In the genomic region with DNA sequence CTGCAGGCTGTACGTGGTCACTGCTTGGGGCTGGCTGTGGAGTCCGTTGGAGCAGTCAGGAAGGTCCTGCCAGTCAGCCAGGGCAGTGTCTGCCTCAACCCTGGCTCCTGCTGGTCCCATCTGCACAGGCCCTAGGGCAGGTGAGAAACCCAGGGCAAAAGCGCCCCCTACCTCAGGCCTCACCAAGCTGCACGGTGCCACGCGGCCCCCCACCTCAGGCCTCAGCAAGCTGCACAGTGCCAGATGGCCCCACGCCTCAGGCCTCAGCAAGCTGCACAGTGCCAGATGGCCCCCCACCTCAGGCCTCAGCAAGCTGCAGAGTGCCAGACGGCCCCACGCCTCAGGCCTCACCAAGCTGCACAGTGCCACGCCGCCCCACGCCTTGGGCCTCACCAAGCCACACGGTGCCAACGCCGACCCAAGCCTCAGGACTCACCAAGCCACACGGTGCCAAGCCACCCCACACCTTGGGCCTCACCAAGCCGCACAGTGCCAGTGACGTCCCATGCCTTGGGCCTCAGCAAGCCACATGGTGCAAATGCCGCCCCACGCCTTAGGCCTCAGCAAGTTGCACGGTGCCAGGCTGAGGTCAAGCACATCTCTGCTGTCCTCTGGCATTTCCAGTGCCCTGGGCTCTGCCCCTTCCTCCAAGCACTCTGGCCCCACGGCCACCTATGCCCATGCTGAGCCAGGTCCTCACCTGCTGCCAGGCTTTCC, we compare ENCODE assay signal across 8 cellular contexts. TPM values are rescaled to one million over a fixed set of nuclear protein-coding genes. Genes with fewer than 3 reads are reported as not detected.
DNase-seq lines count a peak whose midpoint lies in the region; ATAC-seq and TF ChIP-seq lines count a peak whose summit lies in the region.

No MANE protein-coding gene starts in this region.

- H3K27ac Mint-ChIP-seq in H9 (no peak overlapping the region; a peak in 1 of 7 replicates), T-helper 17 cell (peak overlapping the region; percentile 93), endodermal cell (no peak overlapping the region)

- H2AK5ac ChIP-seq in H9 (ENCODE audit: insufficient read length, low read length), result no peak overlapping the region

- DNase-seq in ACHN, result peak; percentile 7
- peak; percentile 65 for DNase-seq in H9
- DNase-seq in T-helper 17 cell, result no peak
- peak; percentile 77 for DNase-seq in endodermal cell
- DNase-seq in NCI-H146 treated with DMSO at 0.1 percent for 48 hours (lab: John Stamatoyannopoulos, UW; ENCODE audit: unreplicated experiment), result no peak
- DNase-seq in MV-4-11 (lab: John Stamatoyannopoulos, UW), result no peak
- no peak for DNase-seq in posterior vena cava (ENCODE audit: low spot score)
- no peak for DNase-seq in hypothalamus (lab: John Stamatoyannopoulos, UW)

- no peak overlapping the region for H2BK15ac ChIP-seq in H9 (ENCODE audit: low read depth, low read length)

- H3K23ac ChIP-seq in H9 (ENCODE audit: insufficient read length, low read depth, low read length), result no peak overlapping the region

- H3K4me3 ChIP-seq in endodermal cell (ENCODE audit: low read length), result no peak overlapping the region

- in situ Hi-C loops in ACHN (cut with HindIII; ENCODE audit: low pct_ligation_motif_present, low pct_unique_long_range_greater_than_20kb, low sequenced_read_pairs), result no loop called here

- H3K9me3 Mint-ChIP-seq in H9 (no peaks in the 10 kb centered on the region), endodermal cell (no peaks in the 10 kb centered on the region)

- H3K4me1 Mint-ChIP-seq in H9, result peaks cover 2 to 3% of the 10 kb centered on the region in 2 experiments; a peak in 2 of 4 replicates
- H3K4me1 Mint-ChIP-seq in T-helper 17 cell, result peaks cover 57% of the 10 kb centered on the region
- no peaks in the 10 kb centered on the region for H3K4me1 Mint-ChIP-seq in endodermal cell

- no peaks in the 10 kb centered on the region for H3K9me3 ChIP-seq in H9 (ENCODE audit: control insufficient read depth, low read depth, low read length)
- no peaks in the 10 kb centered on the region for H3K9me3 ChIP-seq in T-helper 17 cell (ENCODE audit: control insufficient read depth, low read length, poor library complexity, severe bottlenecking)
- H3K9me3 ChIP-seq in endodermal cell (ENCODE audit: control insufficient read depth, low read length), result no peaks in the 10 kb centered on the region

- no CpG with 5 or more reads among the region's 22 CpGs for WGBS in H9 (ENCODE audit: extremely low coverage, insufficient read length, low lambda C conversion rate)
- 92 to 98% methylated on average over 8 to 22 of the region's 22 CpGs for WGBS in endodermal cell (ENCODE audit: insufficient coverage in 1 of 2, insufficient read length in 1 of 2), 2 experiments

- no peak overlapping the region for H2BK5ac ChIP-seq in H9 (ENCODE audit: insufficient read length, low read length)

- H3K36me3 ChIP-seq in endodermal cell (ENCODE audit: control insufficient read depth, insufficient read depth, low read length), result no peaks in the 10 kb centered on the region

- no peak overlapping the region for H3K56ac ChIP-seq in H9 (ENCODE audit: insufficient read length, low read depth, low read length)

- H3K27ac ChIP-seq in H9 (ENCODE audit: insufficient read length, low read depth, low read length), result no peak overlapping the region
- H3K27ac ChIP-seq in endodermal cell (ENCODE audit: low read depth, low read length), result no peak overlapping the region

- H3K4me1 ChIP-seq in H9 (ENCODE audit: insufficient read depth, low read length) (no peaks in the 10 kb centered on the region), endodermal cell (ENCODE audit: control insufficient read depth, insufficient read depth, low read length) (no peaks in the 10 kb centered on the region)

- H4K91ac ChIP-seq in H9 (ENCODE audit: insufficient read length, low read depth, low read length), result no peak overlapping the region

- no peak overlapping the region for H3K4me2 ChIP-seq in H9 (ENCODE audit: insufficient read depth, insufficient read length, low read length)

- intact Hi-C loops in posterior vena cava (cut with DNase I), result loop anchor here in 1 of 2 donors (10.0 kb wide), 1 partner anchor 124 kb away; the partner anchor contains the start of gene UNKL

- H3K4me3 Mint-ChIP-seq in H9 (no peak overlapping the region), T-helper 17 cell (peak overlapping the region; percentile 91), endodermal cell (no peak overlapping the region)

- no peaks in the 10 kb centered on the region for H3K79me1 ChIP-seq in H9 (ENCODE audit: insufficient read depth, low read depth, low read length, poor library complexity, severe bottlenecking)

- H3K4ac ChIP-seq in H9 (ENCODE audit: low read depth, low read length), result no peak overlapping the region

- H4K8ac ChIP-seq in H9 (replicated peaks; ENCODE audit: insufficient read length, low read depth, low read length), result no peak overlapping the region

- H2BK12ac ChIP-seq in H9 (ENCODE audit: insufficient read length, low read depth, low read length), result no peak overlapping the region

- no peak overlapping the region for H2AFZ ChIP-seq in H9 (ENCODE audit: low read length)

- H3K18ac ChIP-seq in H9 (ENCODE audit: insufficient read length, low read depth, low read length), result no peak overlapping the region

- H3K36me3 Mint-ChIP-seq in H9 (ENCODE audit: insufficient read depth in 1 of 3, low read depth in 3 of 3) (no peaks in the 10 kb centered on the region; a peak in 1 of 7 replicates), T-helper 17 cell (ENCODE audit: low read depth) (peaks cover 6% of the 10 kb centered on the region), endodermal cell (ENCODE audit: low read depth) (no peaks in the 10 kb centered on the region)

- ATAC-seq in T-helper 17 cell, result peak; percentile 17

- H4K5ac ChIP-seq in H9 (ENCODE audit: insufficient read length, low read depth, low read length), result no peak overlapping the region

- H3K79me2 ChIP-seq in H9 (ENCODE audit: insufficient read depth, low read length), result no peaks in the 10 kb centered on the region

- no peaks in the 10 kb centered on the region for H3K23me2 ChIP-seq in H9 (ENCODE audit: insufficient read length, low read depth, low read length, poor library complexity, severe bottlenecking)

- TF ChIP-seq CTCF in H9 (conservative IDR thresholded peaks at IDR 0.05) (peak; percentile 57), endodermal cell (conservative IDR thresholded peaks at IDR 0.05) (peak; percentile 59)

- H2BK20ac ChIP-seq in H9 (ENCODE audit: low read depth, low read length, poor library complexity, severe bottlenecking), result no peak overlapping the region

- H3K27me3 ChIP-seq in H9 (ENCODE audit: insufficient read depth, low read length), result no peaks in the 10 kb centered on the region; the same call in 1 of the 2 replicates
- no peaks in the 10 kb centered on the region for H3K27me3 ChIP-seq in endodermal cell (ENCODE audit: control insufficient read depth, insufficient read depth, low read length, poor library complexity, severe bottlenecking)

- no peak overlapping the region for H2BK120ac ChIP-seq in H9 (ENCODE audit: low read depth, low read length, poor library complexity, severe bottlenecking)

- H3K9ac ChIP-seq in H9 (ENCODE audit: extremely low read depth, insufficient read length, low read length) (no peak overlapping the region), endodermal cell (ENCODE audit: extremely low read depth, low read length, poor library complexity, severe bottlenecking) (no peak overlapping the region)

- H3T11ph ChIP-seq in H9 (ENCODE audit: low read length), result no peak overlapping the region

- H3K27me3 Mint-ChIP-seq in H9 (ENCODE audit: low read depth) (no peaks in the 10 kb centered on the region), T-helper 17 cell (no peaks in the 10 kb centered on the region), endodermal cell (ENCODE audit: insufficient read depth) (no peaks in the 10 kb centered on the region)

- no peak overlapping the region for H3K14ac ChIP-seq in H9 (ENCODE audit: insufficient read depth, low read length)

- H4K20me1 ChIP-seq in H9 (ENCODE audit: control insufficient read depth, insufficient read depth, insufficient read length), result no peaks in the 10 kb centered on the region

RNA-seq across cellular contexts. Expression of gene TMEM204, which starts 5.5 kb away (rescaled TPM):
- not detected in 2 replicates for total RNA-seq in H9 (2021)
- total RNA-seq in T-helper 17 cell, result 10 to 100 TPM; 22.2 to 23.4 TPM
- not detected for total RNA-seq in endodermal cell
- 0.32 TPM for polyA plus RNA-seq in endodermal cell (2013, experiment 1 of 2)
- 0.66 TPM for polyA plus RNA-seq in endodermal cell (2013, experiment 2 of 2)
- 10 to 100 TPM; 23.7 to 36.5 TPM for total RNA-seq in posterior vena cava

RNA-seq across cellular contexts. Expression of gene TELO2, which starts 45.8 kb away (rescaled TPM):
- total RNA-seq in H9 (2021) (93.4 and 98.9 TPM in 2 replicates), T-helper 17 cell (10 to 100 TPM; 36.4 to 39.7 TPM), endodermal cell (10 to 100 TPM; 85.0 to 91.7 TPM), posterior vena cava (10 to 100 TPM; 20.8 to 21.4 TPM)
- 41.8 TPM for polyA plus RNA-seq in endodermal cell (2013, experiment 1 of 2)
- polyA plus RNA-seq in endodermal cell (2013, experiment 2 of 2), result 36.9 TPM

RNA-seq across cellular contexts. Expression of gene PTX4, which starts 50.2 kb away (rescaled TPM):
- total RNA-seq in H9 (2021) (0.20 TPM in 1 of 2 replicates, not detected in the other), T-helper 17 cell (not detected), endodermal cell (not detected), posterior vena cava (under 1 TPM in 1 of 2 donors, not detected in 1; 0.14 TPM)
- not detected for polyA plus RNA-seq in endodermal cell (2013, experiment 1 of 2)
- not detected for polyA plus RNA-seq in endodermal cell (2013, experiment 2 of 2)

Comparison
In these comparisons a context has a peak if more than half of its experiments do, and no peak if none do; other contexts are left out.
1. DNase-seq: peak in ACHN (single experiment), H9 (single experiment) and endodermal cell (single experiment); none in T-helper 17 cell (0 of 3), NCI-H146 treated with DMSO at 0.1 percent for 48 hours (single experiment), MV-4-11 (single experiment), posterior vena cava (single experiment) and hypothalamus (0 of 51).
2. RNA of gene TMEM204, which starts 5.5 kb away (total RNA-seq): 23.7 to 36.5 TPM in posterior vena cava and 22.2 to 23.4 TPM in T-helper 17 cell; not detected in endodermal cell and not detected in H9; every median in the first group is over 10 times any median in the second.